In the genomic region with DNA sequence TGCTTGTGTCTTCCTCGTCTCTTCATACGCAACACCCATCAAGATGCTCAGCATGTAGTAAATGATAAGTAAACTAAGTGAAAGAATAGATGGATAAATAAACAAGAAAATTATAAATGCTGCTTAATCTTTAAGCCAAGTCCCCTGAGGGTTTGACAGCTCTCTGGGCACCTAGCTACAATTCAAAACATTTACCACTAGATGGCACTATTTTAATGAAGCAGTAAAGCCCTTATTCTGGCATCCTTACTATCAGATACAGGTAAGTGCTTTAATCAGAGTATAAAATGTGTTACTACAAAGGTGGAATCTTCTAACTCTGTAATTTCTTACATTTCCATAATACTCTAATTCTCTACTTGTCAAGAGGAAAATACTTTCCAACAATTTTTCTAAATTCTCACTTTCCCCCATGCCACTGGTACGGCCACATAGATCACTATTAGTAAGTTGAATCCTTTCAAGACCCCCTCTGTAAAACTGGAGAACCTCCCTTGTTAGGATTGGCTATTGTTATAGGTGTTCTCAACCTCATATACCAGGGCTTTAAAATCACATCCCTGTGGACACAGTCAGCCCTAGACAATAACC, we compare ENCODE assay signal across 8 cellular contexts.
DNase-seq lines count a peak whose midpoint lies in the region; ATAC-seq and TF ChIP-seq lines count a peak whose summit lies in the region.

No MANE protein-coding gene starts in this region.

- TF ChIP-seq RAD21 in liver (IDR thresholded peaks at IDR 0.05): peak; percentile 75 to 82

- WGBS in liver: 48% methylated on average over 3 of the region's 3 CpGs

- H3K27ac ChIP-seq in liver (ENCODE audit: low read depth in 1 of 2, low read length in 2 of 2): no peak overlapping the region

- ATAC-seq in GM18511 (IDR thresholded peaks at IDR 0.05; ENCODE audit: unreplicated experiment) (peak; percentile 91), HG03378 (IDR thresholded peaks at IDR 0.05; ENCODE audit: unreplicated experiment) (peak; percentile 74)

- no peak overlapping the region for H3K4me3 ChIP-seq in liver (ENCODE audit: low read depth in 1 of 3, low read length in 3 of 3)

- no peak overlapping the region for H3K9ac ChIP-seq in liver (ENCODE audit: low read depth in 1 of 2, low read length in 2 of 2)

- H3K4me1 ChIP-seq in liver (ENCODE audit: control insufficient read depth in 4 of 4, insufficient read depth in 4 of 4, low read length in 3 of 4): no peaks in the 10 kb centered on the region

- DNase-seq in AML-193 (lab: John Stamatoyannopoulos, UW) (peak; percentile 27 to 38), NCI-H510A (lab: John Stamatoyannopoulos, UW) (peak; percentile 2), T47D (ENCODE audit: low read depth in 1 of 2, low spot score in 1 of 2) (peak; percentile 15 to 51), activated gamma-delta T cell treated with Interleukin-2 at 50 U/mL for 16 hours (no peak)
- DNase-seq in stimulated activated CD4-positive, alpha-beta T cell treated with anti-CD3 and anti-CD28 coated beads, Interleukin-4, amount 100 ng/mL, for 24 hours: no peak

- no peaks in the 10 kb centered on the region for H3K27me3 ChIP-seq in liver (ENCODE audit: control insufficient read depth in 4 of 4, insufficient read depth in 4 of 4, low read length in 3 of 4)

- in situ Hi-C loops in T47D (cut with HindIII; ENCODE audit: low pct_unique_long_range_greater_than_20kb, low sequenced_read_pairs): no loop called here

- no peaks in the 10 kb centered on the region for H3K9me3 ChIP-seq in liver (ENCODE audit: control insufficient read depth in 4 of 4, low read length in 3 of 4)

- peak; percentile 64 for TF ChIP-seq CTCF in liver (IDR thresholded peaks at IDR 0.05; ENCODE audit: low read depth, low read length, missing input control)

- no peaks in the 10 kb centered on the region for H3K36me3 ChIP-seq in liver (ENCODE audit: control insufficient read depth in 4 of 4, insufficient read depth in 3 of 4, low read depth in 1 of 4, low read length in 3 of 4)

TF ChIP-seq in liver, 16 proteins besides CTCF, POLR2A, EP300 and RAD21:
- no peak for TF ChIP-seq TAF1 (conservative IDR thresholded peaks at IDR 0.05)
- TF ChIP-seq HNF4A (conservative IDR thresholded peaks at IDR 0.05): no peak
- TF ChIP-seq RXRA (IDR thresholded peaks at IDR 0.05): no peak
- TF ChIP-seq GABPA (IDR thresholded peaks at IDR 0.05 in 1 of 2, conservative IDR thresholded peaks at IDR 0.05 in 1 of 2): no peak
- TF ChIP-seq, protein P1, sequence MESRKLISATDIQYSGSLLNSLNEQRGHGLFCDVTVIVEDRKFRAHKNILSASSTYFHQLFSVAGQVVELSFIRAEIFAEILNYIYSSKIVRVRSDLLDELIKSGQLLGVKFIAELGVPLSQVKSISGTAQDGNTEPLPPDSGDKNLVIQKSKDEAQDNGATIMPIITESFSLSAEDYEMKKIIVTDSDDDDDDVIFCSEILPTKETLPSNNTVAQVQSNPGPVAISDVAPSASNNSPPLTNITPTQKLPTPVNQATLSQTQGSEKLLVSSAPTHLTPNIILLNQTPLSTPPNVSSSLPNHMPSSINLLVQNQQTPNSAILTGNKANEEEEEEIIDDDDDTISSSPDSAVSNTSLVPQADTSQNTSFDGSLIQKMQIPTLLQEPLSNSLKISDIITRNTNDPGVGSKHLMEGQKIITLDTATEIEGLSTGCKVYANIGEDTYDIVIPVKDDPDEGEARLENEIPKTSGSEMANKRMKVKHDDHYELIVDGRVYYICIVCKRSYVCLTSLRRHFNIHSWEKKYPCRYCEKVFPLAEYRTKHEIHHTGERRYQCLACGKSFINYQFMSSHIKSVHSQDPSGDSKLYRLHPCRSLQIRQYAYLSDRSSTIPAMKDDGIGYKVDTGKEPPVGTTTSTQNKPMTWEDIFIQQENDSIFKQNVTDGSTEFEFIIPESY (IDR thresholded peaks at IDR 0.05): no peak
TF ChIP-seq in liver: peak in this region for 0.

Comparison
In these comparisons a context has a peak if more than half of its experiments do, and no peak if none do; other contexts are left out.
1. DNase-seq: peak in AML-193 (2 of 2), NCI-H510A (single experiment) and T47D (2 of 2); none in activated gamma-delta T cell treated with Interleukin-2 at 50 U/mL for 16 hours (single experiment) and stimulated activated CD4-positive, alpha-beta T cell treated with anti-CD3 and anti-CD28 coated beads, Interleukin-4, amount 100 ng/mL, for 24 hours (single experiment).